In the genomic region with DNA sequence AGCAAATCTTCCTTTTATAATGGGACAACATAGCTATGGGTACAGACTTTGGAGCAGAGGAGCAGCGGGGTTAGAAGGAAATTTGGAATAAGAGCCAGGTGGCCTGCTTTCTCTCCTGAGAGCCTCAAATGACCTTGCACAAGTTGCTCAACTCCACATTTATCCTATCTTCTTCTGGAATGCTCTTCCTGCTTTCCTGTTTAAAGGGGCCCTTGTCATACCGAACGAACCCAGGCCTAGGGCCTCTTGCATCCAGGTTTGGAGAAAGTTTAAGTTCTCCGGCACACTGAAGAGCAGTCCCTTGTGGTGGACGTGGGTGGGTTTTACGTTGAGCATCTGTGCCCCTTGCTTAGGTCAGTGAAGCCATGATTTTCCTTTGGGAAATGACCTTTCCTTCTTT, we compare ENCODE assay signal across 20 cellular contexts.
"Had no signal": no experiment of that assay in that cellular context is flagged by ENCODE, and none has a peak within 500 bp of the region (broad histone marks: within the 10 kb centered on the region; RNA-seq: fewer than 3 reads in every experiment).

No MANE protein-coding gene starts in this region.

- H3K4me1 ChIP-seq: parathyroid adenoma, testis had no signal

- H3K4me3 ChIP-seq: body of pancreas, cardiac muscle cell, spleen, testis, upper lobe of left lung had no signal

- H3K27ac ChIP-seq: body of pancreas, cardiac muscle cell, epithelial cell of prostate, parathyroid adenoma, testis had no signal

- H3K27me3 Mint-ChIP-seq: memory B cell, T-helper 17 cell had no signal

- H3K9me3 ChIP-seq: body of pancreas, spleen, testis, upper lobe of left lung had no signal

- ATAC-seq: body of pancreas, T-helper 17 cell had no signal

- H3K36me3 ChIP-seq: cardiac muscle cell, spleen, upper lobe of left lung had no signal

- H3K9me3 Mint-ChIP-seq: activated naive CD4-positive, alpha-beta T cell treated with anti-CD3 and anti-CD28 coated beads for 36 hours; memory B cell had no signal

- H3K27me3 ChIP-seq: body of pancreas, cardiac muscle cell, spleen, testis, upper lobe of left lung had no signal

- H3K4me3 Mint-ChIP-seq: activated naive CD4-positive, alpha-beta T cell treated with anti-CD3 and anti-CD28 coated beads for 36 hours; activated naive CD8-positive, alpha-beta T cell treated with anti-CD3 and anti-CD28 coated beads, Interleukin-2, amount 10 ng/mL, durations not matched to agents 7 days and 5 days; memory B cell; T-helper 17 cell had no signal

- H3K27ac Mint-ChIP-seq: activated naive CD4-positive, alpha-beta T cell treated with anti-CD3 and anti-CD28 coated beads for 36 hours; activated naive CD8-positive, alpha-beta T cell treated with anti-CD3 and anti-CD28 coated beads, Interleukin-2, amount 10 ng/mL, durations not matched to agents 7 days and 5 days; memory B cell; T-helper 17 cell had no signal

- DNase-seq: activated CD4-positive, alpha-beta T cell treated with anti-CD3 and anti-CD28 coated beads for 4 hours; activated CD4-positive, alpha-beta T cell treated with anti-CD3 and anti-CD28 coated beads, Interleukin-2, amount 50 U/mL, for 48 hours; activated CD4-positive, CD25-positive, alpha-beta regulatory T cell; activated naive CD4-positive, alpha-beta T cell treated with anti-CD3 and anti-CD28 coated beads for 36 hours; activated naive CD8-positive, alpha-beta T cell treated with anti-CD3 and anti-CD28 coated beads, Interleukin-2, amount 10 ng/mL, durations not matched to agents 7 days and 5 days; activated T-cell treated with anti-CD3 and anti-CD28 coated beads, Interleukin-2, amount 50 U/mL, for 48 hours; anterior cingulate cortex; nucleus accumbens; stimulated activated CD4-positive, alpha-beta T cell treated with anti-CD3 and anti-CD28 coated beads, Interleukin-4, amount 100 ng/mL, for 1 hour; stimulated activated naive CD4-positive, alpha-beta T cell; SW 1271; T-helper 17 cell; testis had no signal

- H3K9ac ChIP-seq: parathyroid adenoma had no signal
